In the genomic region with DNA sequence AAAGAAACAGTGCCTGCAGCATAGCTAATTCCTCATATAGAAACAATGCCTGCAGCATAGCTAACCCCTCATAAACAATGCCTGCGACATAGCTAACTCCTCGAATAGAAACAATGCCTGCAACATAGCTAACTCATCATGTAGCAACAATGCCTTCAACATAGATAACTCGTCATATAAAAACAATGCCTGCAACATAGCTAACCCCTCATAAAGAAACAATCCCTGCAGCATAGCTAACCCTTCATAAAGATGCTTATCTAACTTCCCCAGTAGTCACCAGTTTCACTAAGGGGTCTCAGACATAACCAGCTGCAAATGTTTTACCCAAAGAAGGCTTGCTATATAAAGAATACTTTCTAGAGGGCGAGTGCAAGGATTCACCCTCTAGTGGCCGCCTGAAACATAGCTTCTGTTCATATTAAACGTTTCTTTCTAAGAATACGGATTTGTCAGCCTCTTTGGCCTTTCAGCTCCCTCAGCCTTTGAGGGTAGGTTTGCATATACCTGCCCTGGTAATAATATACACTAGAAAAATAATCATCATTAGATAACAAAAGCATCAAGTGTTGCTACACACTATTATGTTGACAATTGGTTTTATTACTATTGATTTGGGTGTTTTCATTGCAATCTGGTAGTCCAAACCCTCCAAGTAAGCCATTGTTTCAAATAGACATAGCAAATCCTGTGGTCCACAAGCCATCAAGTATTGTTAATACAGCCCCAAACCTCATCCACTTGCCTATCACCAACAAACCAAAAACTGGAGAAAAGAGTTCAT, we compare ENCODE assay signal across 1 cellular context.
TF ChIP-seq lines count a peak whose summit lies in the region.

No MANE protein-coding gene starts in this region.

TF ChIP-seq in HEK293, 187 proteins besides CTCF, POLR2A, EP300 and RAD21:
- TF ChIP-seq ZNF76 (tag by site-specific recombination; IDR thresholded peaks at IDR 0.05; ENCODE audit: borderline replicate concordance, low read depth), result no peak
- TF ChIP-seq, protein P1, sequence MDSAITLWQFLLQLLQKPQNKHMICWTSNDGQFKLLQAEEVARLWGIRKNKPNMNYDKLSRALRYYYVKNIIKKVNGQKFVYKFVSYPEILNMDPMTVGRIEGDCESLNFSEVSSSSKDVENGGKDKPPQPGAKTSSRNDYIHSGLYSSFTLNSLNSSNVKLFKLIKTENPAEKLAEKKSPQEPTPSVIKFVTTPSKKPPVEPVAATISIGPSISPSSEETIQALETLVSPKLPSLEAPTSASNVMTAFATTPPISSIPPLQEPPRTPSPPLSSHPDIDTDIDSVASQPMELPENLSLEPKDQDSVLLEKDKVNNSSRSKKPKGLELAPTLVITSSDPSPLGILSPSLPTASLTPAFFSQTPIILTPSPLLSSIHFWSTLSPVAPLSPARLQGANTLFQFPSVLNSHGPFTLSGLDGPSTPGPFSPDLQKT (IDR thresholded peaks at IDR 0.05; ENCODE audit: borderline replicate concordance, low read depth, low read length), result no peak
- no peak for TF ChIP-seq ZFP3 (tag by site-specific recombination; IDR thresholded peaks at IDR 0.05; ENCODE audit: low read depth)
- no peak for TF ChIP-seq SP2 (tag by site-specific recombination; IDR thresholded peaks at IDR 0.05)
- 0 out of 2 replicates have a peak, but pooled peaks have one; percentile 52 for TF ChIP-seq ZBTB17 (tag by site-specific recombination; IDR thresholded peaks at IDR 0.05)
- no peak for TF ChIP-seq ZNF548 (tag by site-specific recombination; IDR thresholded peaks at IDR 0.05)
